ENCODE assay signal across 25 cellular contexts in the genomic region with DNA sequence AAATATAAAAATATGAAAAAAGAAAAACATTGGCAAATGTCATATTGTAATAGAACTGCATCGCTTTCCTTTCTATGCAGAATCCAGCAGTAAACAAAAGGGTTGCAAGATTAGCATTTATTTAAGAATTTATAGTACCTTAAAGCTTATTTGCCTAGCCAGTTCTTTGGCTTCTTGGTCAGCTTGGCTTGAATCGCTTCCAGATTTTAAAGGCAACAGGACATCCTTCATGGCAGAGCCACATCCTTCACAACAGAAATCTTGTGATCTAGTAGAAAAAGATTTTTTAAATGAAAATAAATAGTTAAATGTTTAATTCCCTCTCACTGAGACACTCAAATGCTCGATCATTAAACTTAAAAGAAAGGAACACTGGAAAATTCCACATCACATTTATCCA. TPM values are rescaled to one million over a fixed set of nuclear protein-coding genes. Genes with fewer than 3 reads are reported as not detected.
"Had no signal": no experiment of that assay in that cellular context is flagged by ENCODE, and none has a peak within 500 bp of the region (broad histone marks: within the 10 kb centered on the region; RNA-seq: fewer than 3 reads in every experiment).

No MANE protein-coding gene starts in this region.

- H3K9me3 ChIP-seq: MG63, SJSA1 had no signal

- DNase-seq: KBM-7; MG63; NCI-H1092; NCI-H1105 treated with DMSO at 0.1 percent for 48 hours; NCI-H1417 treated with DMSO at 0.1 percent for 48 hours; NCI-H146; NCI-H1694 treated with DMSO at 0.1 percent for 48 hours; NCI-H1930; NCI-H2081; NCI-H2107; NCI-H2171; NCI-H226; NCI-H446; NCI-H510A; NCI-H524 treated with DMSO at 0.1 percent for 48 hours; NCI-H69; NCI-H774; NK-92 treated with Interleukin-12 subunit alpha and Interleukin-12 subunit beta, amount 100 ng/mL, for 24 hours; PC-9; Right ventricle myocardium superior; RPMI8226; SIG-M5 had no signal

- H3K4me2 ChIP-seq: PC-9 had no signal

- H2AFZ ChIP-seq: PC-9 had no signal

- H3K4me1 ChIP-seq: SJSA1 had no signal

- H3K27me3 ChIP-seq: MG63, SJSA1 had no signal

- H3K27ac ChIP-seq: PC-9, SJSA1, SK-N-MC had no signal

- H3K4me3 ChIP-seq: MG63, PC-9, SJSA1, SK-N-MC had no signal

RNA-seq across cellular contexts. Expression of a gene that starts 20.1 kb away (rescaled TPM):
- total RNA-seq: HT-29, SJSA1 had no signal
